8 cellular contexts compared by ENCODE assay signal in the genomic region with DNA sequence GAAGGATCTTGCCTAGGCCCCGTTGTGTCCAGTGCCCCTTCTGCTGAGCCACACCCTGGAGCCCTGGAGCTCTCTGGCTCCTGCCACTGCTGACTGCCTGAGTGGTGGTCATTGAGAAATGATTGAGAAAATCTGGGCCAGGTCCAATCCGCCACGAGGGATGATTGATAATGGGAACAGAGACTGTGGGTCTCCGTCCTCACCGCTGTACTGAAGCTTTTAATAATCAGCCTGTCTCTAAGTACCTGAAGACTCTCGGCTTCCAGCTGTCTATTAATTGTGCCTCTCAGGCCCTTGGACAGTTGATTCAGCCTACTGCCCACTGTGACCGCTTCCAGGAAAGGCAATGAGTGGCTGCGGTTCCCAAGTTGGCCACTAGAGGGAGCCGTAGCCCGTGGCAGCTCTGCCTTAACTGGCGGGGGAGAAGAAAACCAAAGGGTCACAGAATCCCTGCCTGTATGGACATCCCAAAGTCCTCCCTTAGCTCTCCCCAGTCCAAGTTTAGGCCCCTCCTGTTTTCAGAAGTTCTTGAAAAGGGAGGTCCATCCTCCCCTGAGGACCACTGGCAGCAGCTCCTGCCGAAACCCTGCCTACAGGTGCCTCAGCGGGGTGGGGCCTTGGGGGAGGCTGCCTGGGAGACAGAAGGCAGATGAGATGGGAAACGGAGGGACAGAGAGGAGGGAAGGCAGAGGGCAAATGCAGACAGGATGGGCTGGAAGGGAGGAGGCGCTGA.
A peak's percentile ranks its signal among the peaks of the same experiment; 100 is the strongest.
DNase-seq lines count a peak whose midpoint lies in the region; ATAC-seq and TF ChIP-seq lines count a peak whose summit lies in the region.

No MANE protein-coding gene starts in this region.

- no peaks in the 10 kb centered on the region for H3K9me3 ChIP-seq in HEK293 (ENCODE audit: control insufficient read depth, insufficient read depth, low read depth, low read length)
- no peaks in the 10 kb centered on the region for H3K9me3 ChIP-seq in liver (ENCODE audit: control insufficient read depth in 4 of 4, low read length in 3 of 4)

- TF ChIP-seq RAD21 in liver (IDR thresholded peaks at IDR 0.05) = peak; percentile 99

- CTCF ChIA-PET in HEK293 (lab: Yijun Ruan, JAX) = interaction anchor here (0.6 to 10.3 kb wide), 42 partner anchors 8 to 287 kb away, joined by 3 to 387 read pairs (median 4); partner anchors contain the start of gene RUFY4
- CTCF ChIA-PET in activated CD4-positive, alpha-beta T cell treated with anti-CD3 and anti-CD28 coated beads, Interleukin-2, amount 10 ng/mL, durations not matched to agents 7 days and 5 days (lab: Charles Lee) = interaction anchor here (0.6 to 4.0 kb wide), 17 partner anchors 9 to 252 kb away, joined by 3 to 13 read pairs (median 4); no protein-coding TSS in a partner anchor

- no peak overlapping the region for H3K9ac ChIP-seq in liver (ENCODE audit: low read depth in 1 of 2, low read length in 2 of 2)

- no peak overlapping the region for H3K27ac ChIP-seq in HEK293 (ENCODE audit: extremely low read depth, low read depth, low read length)
- peak overlapping the region in 1 of 2 donors; percentile 73 for H3K27ac ChIP-seq in coronary artery
- no peak overlapping the region for H3K27ac ChIP-seq in liver (ENCODE audit: low read depth in 1 of 2, low read length in 2 of 2)

- DNase-seq in COLO668 (lab: John Stamatoyannopoulos, UW; ENCODE audit: unreplicated experiment) (peak; percentile 60), NCI-H460 (ENCODE audit: extremely low read depth, low read depth) (peak; percentile 54), coronary artery (ENCODE audit: low spot score) (peak; percentile 87)
- peak; percentile 75 for DNase-seq in activated CD4-positive, alpha-beta T cell treated with anti-CD3 and anti-CD28 coated beads, Interleukin-2, amount 10 ng/mL, durations not matched to agents 7 days and 5 days
- peak; percentile 78 for DNase-seq in stimulated activated CD4-positive, alpha-beta T cell treated with anti-CD3 and anti-CD28 coated beads, Interleukin-4, amount 100 ng/mL, for 24 hours

- no peaks in the 10 kb centered on the region for H3K27me3 ChIP-seq in liver (ENCODE audit: control insufficient read depth in 4 of 4, insufficient read depth in 4 of 4, low read length in 3 of 4)

- 37% methylated on average over 15 of the region's 15 CpGs for WGBS in liver

- peak; percentile 81 for TF ChIP-seq CTCF in HEK293 (tag by site-specific recombination; IDR thresholded peaks at IDR 0.05)
- TF ChIP-seq CTCF in coronary artery (IDR thresholded peaks at IDR 0.05) = peak; percentile 86
- peak; percentile 98 for TF ChIP-seq CTCF in liver (IDR thresholded peaks at IDR 0.05; ENCODE audit: low read depth, low read length, missing input control)

- H3K36me3 ChIP-seq in HEK293 (ENCODE audit: control insufficient read depth in 2 of 2, insufficient read depth in 1 of 2, low read length in 2 of 2) (no peaks in the 10 kb centered on the region), liver (ENCODE audit: control insufficient read depth in 4 of 4, insufficient read depth in 3 of 4, low read depth in 1 of 4, low read length in 3 of 4) (no peaks in the 10 kb centered on the region)

- no peaks in the 10 kb centered on the region for H3K4me1 ChIP-seq in HEK293 (ENCODE audit: control insufficient read depth, insufficient read depth, low read length)
- H3K4me1 ChIP-seq in liver (ENCODE audit: control insufficient read depth in 4 of 4, insufficient read depth in 4 of 4, low read length in 3 of 4) = no peaks in the 10 kb centered on the region

- H3K27ac Mint-ChIP-seq in activated CD4-positive, alpha-beta T cell treated with anti-CD3 and anti-CD28 coated beads, Interleukin-2, amount 10 ng/mL, durations not matched to agents 7 days and 5 days = peak overlapping the region; percentile 59

- no peaks in the 10 kb centered on the region for H3K36me3 Mint-ChIP-seq in activated CD4-positive, alpha-beta T cell treated with anti-CD3 and anti-CD28 coated beads, Interleukin-2, amount 10 ng/mL, durations not matched to agents 7 days and 5 days (ENCODE audit: low read depth)

- no peak overlapping the region for H3K4me3 ChIP-seq in HEK293 (ENCODE audit: low read depth, low read length)
- peak overlapping the region; percentile 17 for H3K4me3 ChIP-seq in coronary artery
- H3K4me3 ChIP-seq in liver (ENCODE audit: low read depth in 1 of 3, low read length in 3 of 3) = no peak overlapping the region

- no peaks in the 10 kb centered on the region for H3K27me3 Mint-ChIP-seq in activated CD4-positive, alpha-beta T cell treated with anti-CD3 and anti-CD28 coated beads, Interleukin-2, amount 10 ng/mL, durations not matched to agents 7 days and 5 days

- POLR2A ChIA-PET in HEK293 (lab: Yijun Ruan, JAX) = no interaction called here
- POLR2A ChIA-PET in activated CD4-positive, alpha-beta T cell treated with anti-CD3 and anti-CD28 coated beads, Interleukin-2, amount 10 ng/mL, durations not matched to agents 7 days and 5 days (lab: Charles Lee) = no interaction called here

- ATAC-seq in HG03039 (IDR thresholded peaks at IDR 0.05; ENCODE audit: unreplicated experiment) = no peak

- H3K4me1 Mint-ChIP-seq in activated CD4-positive, alpha-beta T cell treated with anti-CD3 and anti-CD28 coated beads, Interleukin-2, amount 10 ng/mL, durations not matched to agents 7 days and 5 days = peaks cover 26% of the 10 kb centered on the region

- H3K9me3 Mint-ChIP-seq in activated CD4-positive, alpha-beta T cell treated with anti-CD3 and anti-CD28 coated beads, Interleukin-2, amount 10 ng/mL, durations not matched to agents 7 days and 5 days = no peaks in the 10 kb centered on the region

- H3K4me3 Mint-ChIP-seq in activated CD4-positive, alpha-beta T cell treated with anti-CD3 and anti-CD28 coated beads, Interleukin-2, amount 10 ng/mL, durations not matched to agents 7 days and 5 days = peak overlapping the region; percentile 77

TF ChIP-seq in HEK293, 187 proteins besides CTCF, POLR2A, EP300 and RAD21 (continues in another document):
- TF ChIP-seq ZNF514 (tag by site-specific recombination; IDR thresholded peaks at IDR 0.05) = no peak
- TF ChIP-seq ZNF791 (tag by site-specific recombination; IDR thresholded peaks at IDR 0.05) = no peak
- no peak for TF ChIP-seq ZNF555 (tag by site-specific recombination; conservative IDR thresholded peaks at IDR 0.05)
- TF ChIP-seq ZNF138 (tag by site-specific recombination; IDR thresholded peaks at IDR 0.05; ENCODE audit: borderline replicate concordance) = no peak
- no peak for TF ChIP-seq ZNF792 (tag by site-specific recombination; IDR thresholded peaks at IDR 0.05)
- no peak for TF ChIP-seq ZNF335 (tag by site-specific recombination; conservative IDR thresholded peaks at IDR 0.05)
- TF ChIP-seq, protein P1, sequence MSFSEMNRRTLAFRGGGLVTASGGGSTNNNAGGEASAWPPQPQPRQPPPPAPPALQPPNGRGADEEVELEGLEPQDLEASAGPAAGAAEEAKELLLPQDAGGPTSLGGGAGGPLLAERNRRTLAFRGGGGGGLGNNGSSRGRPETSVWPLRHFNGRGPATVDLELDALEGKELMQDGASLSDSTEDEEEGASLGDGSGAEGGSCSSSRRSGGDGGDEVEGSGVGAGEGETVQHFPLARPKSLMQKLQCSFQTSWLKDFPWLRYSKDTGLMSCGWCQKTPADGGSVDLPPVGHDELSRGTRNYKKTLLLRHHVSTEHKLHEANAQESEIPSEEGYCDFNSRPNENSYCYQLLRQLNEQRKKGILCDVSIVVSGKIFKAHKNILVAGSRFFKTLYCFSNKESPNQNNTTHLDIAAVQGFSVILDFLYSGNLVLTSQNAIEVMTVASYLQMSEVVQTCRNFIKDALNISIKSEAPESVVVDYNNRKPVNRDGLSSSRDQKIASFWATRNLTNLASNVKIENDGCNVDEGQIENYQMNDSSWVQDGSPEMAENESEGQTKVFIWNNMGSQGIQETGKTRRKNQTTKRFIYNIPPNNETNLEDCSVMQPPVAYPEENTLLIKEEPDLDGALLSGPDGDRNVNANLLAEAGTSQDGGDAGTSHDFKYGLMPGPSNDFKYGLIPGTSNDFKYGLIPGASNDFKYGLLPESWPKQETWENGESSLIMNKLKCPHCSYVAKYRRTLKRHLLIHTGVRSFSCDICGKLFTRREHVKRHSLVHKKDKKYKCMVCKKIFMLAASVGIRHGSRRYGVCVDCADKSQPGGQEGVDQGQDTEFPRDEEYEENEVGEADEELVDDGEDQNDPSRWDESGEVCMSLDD (tag by site-specific recombination; IDR thresholded peaks at IDR 0.05) = no peak
- peak; percentile 26; the same call in 1 of the 2 replicates for TF ChIP-seq SCRT1 (tag by site-specific recombination; IDR thresholded peaks at IDR 0.05; ENCODE audit: borderline replicate concordance)

TF ChIP-seq in liver, 16 proteins besides CTCF, POLR2A, EP300 and RAD21 (continues in another document):
- no peak for TF ChIP-seq HNF4A (conservative IDR thresholded peaks at IDR 0.05)
- no peak for TF ChIP-seq FOXA2 (IDR thresholded peaks at IDR 0.05)
- TF ChIP-seq FOXA1 (IDR thresholded peaks at IDR 0.05) = no peak
- no peak for TF ChIP-seq HNF4G (IDR thresholded peaks at IDR 0.05)
- TF ChIP-seq, protein P2, sequence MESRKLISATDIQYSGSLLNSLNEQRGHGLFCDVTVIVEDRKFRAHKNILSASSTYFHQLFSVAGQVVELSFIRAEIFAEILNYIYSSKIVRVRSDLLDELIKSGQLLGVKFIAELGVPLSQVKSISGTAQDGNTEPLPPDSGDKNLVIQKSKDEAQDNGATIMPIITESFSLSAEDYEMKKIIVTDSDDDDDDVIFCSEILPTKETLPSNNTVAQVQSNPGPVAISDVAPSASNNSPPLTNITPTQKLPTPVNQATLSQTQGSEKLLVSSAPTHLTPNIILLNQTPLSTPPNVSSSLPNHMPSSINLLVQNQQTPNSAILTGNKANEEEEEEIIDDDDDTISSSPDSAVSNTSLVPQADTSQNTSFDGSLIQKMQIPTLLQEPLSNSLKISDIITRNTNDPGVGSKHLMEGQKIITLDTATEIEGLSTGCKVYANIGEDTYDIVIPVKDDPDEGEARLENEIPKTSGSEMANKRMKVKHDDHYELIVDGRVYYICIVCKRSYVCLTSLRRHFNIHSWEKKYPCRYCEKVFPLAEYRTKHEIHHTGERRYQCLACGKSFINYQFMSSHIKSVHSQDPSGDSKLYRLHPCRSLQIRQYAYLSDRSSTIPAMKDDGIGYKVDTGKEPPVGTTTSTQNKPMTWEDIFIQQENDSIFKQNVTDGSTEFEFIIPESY (IDR thresholded peaks at IDR 0.05) = no peak
